ENCODE assay signal across 8 cellular contexts in the genomic region with DNA sequence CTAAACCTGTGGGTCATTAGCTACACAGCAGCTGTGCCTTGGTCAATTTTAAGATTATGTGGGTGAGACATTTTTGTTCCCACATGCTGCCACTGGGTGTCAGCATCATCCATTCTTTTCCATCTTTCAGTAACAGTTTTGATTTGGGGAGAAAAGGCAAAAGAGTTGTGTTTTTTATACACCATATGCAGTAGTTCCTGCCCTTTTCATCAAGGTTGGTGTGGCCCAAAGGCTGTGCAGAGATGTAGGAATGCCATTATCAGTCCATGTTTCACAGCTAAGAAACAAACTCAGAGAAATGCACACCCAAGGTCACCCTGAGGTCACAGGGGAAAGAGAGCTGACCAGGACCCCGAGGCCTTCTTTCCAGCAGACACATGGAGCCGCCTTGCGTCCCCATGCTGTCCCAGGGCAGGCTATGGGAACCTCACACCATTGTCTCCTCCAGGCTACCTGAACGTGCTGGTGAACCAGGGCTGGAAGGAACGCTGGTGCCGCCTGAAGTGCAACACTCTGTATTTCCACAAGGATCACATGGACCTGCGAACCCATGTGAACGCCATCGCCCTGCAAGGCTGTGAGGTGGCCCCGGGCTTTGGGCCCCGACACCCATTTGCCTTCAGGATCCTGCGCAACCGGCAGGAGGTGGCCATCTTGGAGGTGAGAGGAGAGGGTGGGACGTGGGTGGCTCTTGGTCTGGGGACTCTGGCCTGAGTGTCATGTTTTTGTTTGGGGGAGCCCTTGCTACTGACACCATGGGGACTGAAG. TPM values are rescaled to one million over a fixed set of nuclear protein-coding genes. Genes with fewer than 3 reads are reported as not detected.
DNase-seq lines count a peak whose midpoint lies in the region; ATAC-seq lines count a peak whose summit lies in the region.
"Had no signal": no experiment of that assay in that cellular context is flagged by ENCODE, and none has a peak within 500 bp of the region (broad histone marks: within the 10 kb centered on the region; RNA-seq: fewer than 3 reads in every experiment).

No MANE protein-coding gene starts in this region.

- H3K36me3 Mint-ChIP-seq in naive B cell, result no peaks in the 10 kb centered on the region
- H3K36me3 Mint-ChIP-seq: activated naive CD8-positive, alpha-beta T cell had no signal

- H3K9me3 Mint-ChIP-seq in naive B cell, result no peaks in the 10 kb centered on the region

- H3K27ac Mint-ChIP-seq in naive B cell, result no peak overlapping the region
- H3K27ac Mint-ChIP-seq: activated naive CD8-positive, alpha-beta T cell had no signal

- DNase-seq in DMS53 (lab: John Stamatoyannopoulos, UW) (peak; percentile 80), LoVo (ENCODE audit: low spot score) (peak; percentile 46), T follicular helper cell (ENCODE audit: low read depth) (peak; percentile 9), naive B cell (peak; percentile 4), NCI-H128 (lab: John Stamatoyannopoulos, UW; ENCODE audit: unreplicated experiment) (no peak)
- peak; percentile 29 for DNase-seq in effector CD4-positive, alpha-beta T cell

- H3K27me3 Mint-ChIP-seq in naive B cell, result no peaks in the 10 kb centered on the region
- H3K27me3 Mint-ChIP-seq: activated naive CD8-positive, alpha-beta T cell had no signal

- peak; percentile 84 for ATAC-seq in GM19395 (IDR thresholded peaks at IDR 0.05; ENCODE audit: unreplicated experiment)
- no peak for ATAC-seq in naive B cell (ENCODE audit: low read depth in 2 of 2)

- no peaks in the 10 kb centered on the region for H3K4me1 Mint-ChIP-seq in naive B cell

- no peak overlapping the region for H3K4me3 Mint-ChIP-seq in naive B cell
- H3K4me3 Mint-ChIP-seq: activated naive CD8-positive, alpha-beta T cell had no signal

RNA-seq across cellular contexts. Expression of a gene that starts 27.8 kb away (rescaled TPM):
- polyA plus RNA-seq in naive B cell (ENCODE audit: low read depth in 6 of 6), result 1 to 10 TPM in 5 of 6 donors, under 1 TPM in 1; 0.49 to 3.4 (median 2.0) TPM

RNA-seq across cellular contexts. Expression of a gene that starts 40.4 kb away (rescaled TPM):
- polyA plus RNA-seq in naive B cell (ENCODE audit: low read depth in 6 of 6), result 1 to 10 TPM; 5.4 to 9.2 (median 8.0) TPM

RNA-seq across cellular contexts. Expression of a gene that starts 45.8 kb away (rescaled TPM):
- polyA plus RNA-seq in naive B cell (ENCODE audit: low read depth in 6 of 6), result under 1 TPM in 2 of 6 donors, not detected in 4; 0.27 to 0.31 TPM
